1 cellular context compared by ENCODE assay signal in genomic region chr11:45771194-45771941, GRCh38.
TF ChIP-seq lines count a peak whose summit lies in the region.

No MANE protein-coding gene starts in this region.

TF ChIP-seq in HepG2, 621 proteins besides CTCF, POLR2A, EP300 and RAD21 (continued from another document and continues in another):
- TF ChIP-seq ZBTB46 (CRISPR knock-in tag; IDR thresholded peaks at IDR 0.05; ENCODE audit: borderline replicate concordance) (no peak), ZBTB7B (CRISPR knock-in tag; IDR thresholded peaks at IDR 0.05) (peak; percentile 24; the same call in 1 of the 2 replicates), ZNF317 (CRISPR knock-in tag; IDR thresholded peaks at IDR 0.05) (0 out of 2 replicates have a peak, but pooled peaks have one; percentile 35), HMGXB4 (CRISPR knock-in tag; IDR thresholded peaks at IDR 0.05; ENCODE audit: borderline replicate concordance in 1 of 2, low read depth in 1 of 2) (peak in 1 of 2 experiments; percentile 45; a peak in 2 of 4 replicates), ZNF280B (CRISPR knock-in tag; IDR thresholded peaks at IDR 0.05; ENCODE audit: borderline replicate concordance) (no peak), POGK (CRISPR knock-in tag; conservative IDR thresholded peaks at IDR 0.05) (0 out of 2 replicates have a peak, but pooled peaks have one; percentile 18), FOXA3 (CRISPR knock-in tag; IDR thresholded peaks at IDR 0.05) (no peak), SMARCE1 (IDR thresholded peaks at IDR 0.05; ENCODE audit: borderline replicate concordance) (no peak), ZNF839 (CRISPR knock-in tag; IDR thresholded peaks at IDR 0.05; ENCODE audit: borderline replicate concordance) (no peak), STAG1 (CRISPR knock-in tag; IDR thresholded peaks at IDR 0.05) (peak; percentile 36; the same call in 1 of the 2 replicates), NFE2L2 (IDR thresholded peaks at IDR 0.05; ENCODE audit: low read length) (no peak), PHF8 (CRISPR knock-in tag; IDR thresholded peaks at IDR 0.05) (no peak), RBM39 (IDR thresholded peaks at IDR 0.05; ENCODE audit: low read depth, low read length, poor library complexity, severe bottlenecking) (peak; percentile 44), MAFF (IDR thresholded peaks at IDR 0.05; ENCODE audit: low read depth, low read length) (no peak), ZSCAN21 (CRISPR knock-in tag; IDR thresholded peaks at IDR 0.05; ENCODE audit: borderline replicate concordance) (peak; percentile 49; the same call in 1 of the 2 replicates), E2F5 (CRISPR knock-in tag; conservative IDR thresholded peaks at IDR 0.05) (no peak), ATF6 (CRISPR knock-in tag; conservative IDR thresholded peaks at IDR 0.05) (no peak), ZNF20 (CRISPR knock-in tag; IDR thresholded peaks at IDR 0.05) (no peak), IRF1 (CRISPR knock-in tag; IDR thresholded peaks at IDR 0.05; ENCODE audit: low read depth) (no peak), ZNF782 (CRISPR knock-in tag; IDR thresholded peaks at IDR 0.05; ENCODE audit: borderline replicate concordance) (no peak), ATF5 (CRISPR knock-in tag; IDR thresholded peaks at IDR 0.05; ENCODE audit: low read depth) (no peak), KLF6 (CRISPR knock-in tag; IDR thresholded peaks at IDR 0.05) (no peak), SRY (CRISPR knock-in tag; IDR thresholded peaks at IDR 0.05) (no peak), GRHL1 (CRISPR knock-in tag; conservative IDR thresholded peaks at IDR 0.05) (no peak)
- TF ChIP-seq, protein P1, sequence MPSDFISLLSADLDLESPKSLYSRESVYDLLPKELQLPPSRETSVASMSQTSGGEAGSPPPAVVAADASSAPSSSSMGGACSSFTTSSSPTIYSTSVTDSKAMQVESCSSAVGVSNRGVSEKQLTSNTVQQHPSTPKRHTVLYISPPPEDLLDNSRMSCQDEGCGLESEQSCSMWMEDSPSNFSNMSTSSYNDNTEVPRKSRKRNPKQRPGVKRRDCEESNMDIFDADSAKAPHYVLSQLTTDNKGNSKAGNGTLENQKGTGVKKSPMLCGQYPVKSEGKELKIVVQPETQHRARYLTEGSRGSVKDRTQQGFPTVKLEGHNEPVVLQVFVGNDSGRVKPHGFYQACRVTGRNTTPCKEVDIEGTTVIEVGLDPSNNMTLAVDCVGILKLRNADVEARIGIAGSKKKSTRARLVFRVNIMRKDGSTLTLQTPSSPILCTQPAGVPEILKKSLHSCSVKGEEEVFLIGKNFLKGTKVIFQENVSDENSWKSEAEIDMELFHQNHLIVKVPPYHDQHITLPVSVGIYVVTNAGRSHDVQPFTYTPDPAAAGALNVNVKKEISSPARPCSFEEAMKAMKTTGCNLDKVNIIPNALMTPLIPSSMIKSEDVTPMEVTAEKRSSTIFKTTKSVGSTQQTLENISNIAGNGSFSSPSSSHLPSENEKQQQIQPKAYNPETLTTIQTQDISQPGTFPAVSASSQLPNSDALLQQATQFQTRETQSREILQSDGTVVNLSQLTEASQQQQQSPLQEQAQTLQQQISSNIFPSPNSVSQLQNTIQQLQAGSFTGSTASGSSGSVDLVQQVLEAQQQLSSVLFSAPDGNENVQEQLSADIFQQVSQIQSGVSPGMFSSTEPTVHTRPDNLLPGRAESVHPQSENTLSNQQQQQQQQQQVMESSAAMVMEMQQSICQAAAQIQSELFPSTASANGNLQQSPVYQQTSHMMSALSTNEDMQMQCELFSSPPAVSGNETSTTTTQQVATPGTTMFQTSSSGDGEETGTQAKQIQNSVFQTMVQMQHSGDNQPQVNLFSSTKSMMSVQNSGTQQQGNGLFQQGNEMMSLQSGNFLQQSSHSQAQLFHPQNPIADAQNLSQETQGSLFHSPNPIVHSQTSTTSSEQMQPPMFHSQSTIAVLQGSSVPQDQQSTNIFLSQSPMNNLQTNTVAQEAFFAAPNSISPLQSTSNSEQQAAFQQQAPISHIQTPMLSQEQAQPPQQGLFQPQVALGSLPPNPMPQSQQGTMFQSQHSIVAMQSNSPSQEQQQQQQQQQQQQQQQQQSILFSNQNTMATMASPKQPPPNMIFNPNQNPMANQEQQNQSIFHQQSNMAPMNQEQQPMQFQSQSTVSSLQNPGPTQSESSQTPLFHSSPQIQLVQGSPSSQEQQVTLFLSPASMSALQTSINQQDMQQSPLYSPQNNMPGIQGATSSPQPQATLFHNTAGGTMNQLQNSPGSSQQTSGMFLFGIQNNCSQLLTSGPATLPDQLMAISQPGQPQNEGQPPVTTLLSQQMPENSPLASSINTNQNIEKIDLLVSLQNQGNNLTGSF (CRISPR knock-in tag; IDR thresholded peaks at IDR 0.05), result 0 out of 2 replicates have a peak, but pooled peaks have one; percentile 22
- TF ChIP-seq, protein P2, sequence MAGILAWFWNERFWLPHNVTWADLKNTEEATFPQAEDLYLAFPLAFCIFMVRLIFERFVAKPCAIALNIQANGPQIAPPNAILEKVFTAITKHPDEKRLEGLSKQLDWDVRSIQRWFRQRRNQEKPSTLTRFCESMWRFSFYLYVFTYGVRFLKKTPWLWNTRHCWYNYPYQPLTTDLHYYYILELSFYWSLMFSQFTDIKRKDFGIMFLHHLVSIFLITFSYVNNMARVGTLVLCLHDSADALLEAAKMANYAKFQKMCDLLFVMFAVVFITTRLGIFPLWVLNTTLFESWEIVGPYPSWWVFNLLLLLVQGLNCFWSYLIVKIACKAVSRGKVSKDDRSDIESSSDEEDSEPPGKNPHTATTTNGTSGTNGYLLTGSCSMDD (CRISPR knock-in tag; IDR thresholded peaks at IDR 0.05), result no peak
- TF ChIP-seq, protein P3, sequence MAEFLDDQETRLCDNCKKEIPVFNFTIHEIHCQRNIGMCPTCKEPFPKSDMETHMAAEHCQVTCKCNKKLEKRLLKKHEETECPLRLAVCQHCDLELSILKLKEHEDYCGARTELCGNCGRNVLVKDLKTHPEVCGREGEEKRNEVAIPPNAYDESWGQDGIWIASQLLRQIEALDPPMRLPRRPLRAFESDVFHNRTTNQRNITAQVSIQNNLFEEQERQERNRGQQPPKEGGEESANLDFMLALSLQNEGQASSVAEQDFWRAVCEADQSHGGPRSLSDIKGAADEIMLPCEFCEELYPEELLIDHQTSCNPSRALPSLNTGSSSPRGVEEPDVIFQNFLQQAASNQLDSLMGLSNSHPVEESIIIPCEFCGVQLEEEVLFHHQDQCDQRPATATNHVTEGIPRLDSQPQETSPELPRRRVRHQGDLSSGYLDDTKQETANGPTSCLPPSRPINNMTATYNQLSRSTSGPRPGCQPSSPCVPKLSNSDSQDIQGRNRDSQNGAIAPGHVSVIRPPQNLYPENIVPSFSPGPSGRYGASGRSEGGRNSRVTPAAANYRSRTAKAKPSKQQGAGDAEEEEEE (CRISPR knock-in tag; IDR thresholded peaks at IDR 0.05; ENCODE audit: borderline replicate concordance), result no peak
- TF ChIP-seq, protein P4, sequence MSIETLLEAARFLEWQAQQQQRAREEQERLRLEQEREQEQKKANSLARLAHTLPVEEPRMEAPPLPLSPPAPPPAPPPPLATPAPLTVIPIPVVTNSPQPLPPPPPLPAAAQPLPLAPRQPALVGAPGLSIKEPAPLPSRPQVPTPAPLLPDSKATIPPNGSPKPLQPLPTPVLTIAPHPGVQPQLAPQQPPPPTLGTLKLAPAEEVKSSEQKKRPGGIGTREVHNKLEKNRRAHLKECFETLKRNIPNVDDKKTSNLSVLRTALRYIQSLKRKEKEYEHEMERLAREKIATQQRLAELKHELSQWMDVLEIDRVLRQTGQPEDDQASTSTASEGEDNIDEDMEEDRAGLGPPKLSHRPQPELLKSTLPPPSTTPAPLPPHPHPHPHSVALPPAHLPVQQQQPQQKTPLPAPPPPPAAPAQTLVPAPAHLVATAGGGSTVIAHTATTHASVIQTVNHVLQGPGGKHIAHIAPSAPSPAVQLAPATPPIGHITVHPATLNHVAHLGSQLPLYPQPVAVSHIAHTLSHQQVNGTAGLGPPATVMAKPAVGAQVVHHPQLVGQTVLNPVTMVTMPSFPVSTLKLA (IDR thresholded peaks at IDR 0.05), result peak; percentile 97
